ENCODE assay signal across 38 cellular contexts in the genomic region with DNA sequence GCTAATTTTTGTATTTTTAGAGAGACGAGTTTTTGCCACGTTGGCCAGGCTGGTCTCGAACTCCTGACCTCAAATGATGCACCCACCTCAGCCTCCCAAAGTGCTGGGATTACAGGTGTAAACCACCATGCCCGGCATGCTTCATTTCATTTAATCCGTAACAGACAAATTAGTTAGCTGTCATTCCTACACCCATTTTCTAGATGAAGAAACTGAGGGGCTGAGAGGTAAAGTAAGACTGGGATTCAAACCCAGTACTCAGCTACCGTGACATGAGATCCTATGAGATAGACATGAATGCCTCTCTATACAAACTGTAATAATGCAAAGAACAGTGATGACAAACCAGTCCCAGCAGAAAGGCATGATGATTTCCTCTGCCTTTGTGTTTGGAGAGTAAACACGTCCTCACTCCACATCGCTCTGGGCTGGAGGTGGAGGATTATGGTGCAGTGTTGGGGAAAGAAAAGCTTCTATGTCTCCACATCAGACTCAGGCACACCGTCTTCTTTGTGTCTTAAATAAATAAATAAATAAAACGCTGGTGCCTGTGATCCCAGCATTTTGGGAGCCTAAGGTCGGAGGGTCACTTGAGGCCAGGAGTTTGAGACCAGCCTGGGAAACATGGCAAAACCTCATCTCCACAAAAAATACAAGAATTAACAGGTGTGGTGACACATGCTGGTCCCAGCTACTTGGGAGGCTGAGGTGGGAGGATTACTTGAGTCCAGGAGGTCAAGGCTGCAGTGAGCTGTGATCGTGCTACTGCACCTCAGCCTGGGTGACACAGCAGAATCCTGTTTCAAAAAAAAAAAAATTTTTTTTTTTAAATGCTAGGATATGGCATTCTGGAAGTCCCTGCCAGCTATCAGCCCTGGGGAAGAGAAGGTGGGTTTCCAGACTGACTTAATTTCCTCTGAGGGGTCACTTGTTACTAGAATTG. TPM values are rescaled to one million over a fixed set of nuclear protein-coding genes. Genes with fewer than 3 reads are reported as not detected.
"Had no signal": no experiment of that assay in that cellular context is flagged by ENCODE, and none has a peak within 500 bp of the region (broad histone marks: within the 10 kb centered on the region; RNA-seq: fewer than 3 reads in every experiment).

No MANE protein-coding gene starts in this region.

- H3K36me3 ChIP-seq: adrenal gland, esophagus muscularis mucosa, heart left ventricle, neutrophil, ovary, right lobe of liver, thoracic aorta, uterus, WERI-Rb-1 had no signal

- ATAC-seq: activated CD4-positive, CD25-positive, alpha-beta regulatory T cell treated with anti-CD3 and anti-CD28 coated beads, Interleukin-2, amount 50 U/mL, for 24 hours; body of pancreas; foreskin keratinocyte; heart left ventricle; left colon; stimulated activated effector memory CD8-positive, alpha-beta T cell treated with anti-CD3 and anti-CD28 coated beads, Interleukin-12 subunit alpha, Interleukin-12 subunit beta, amount 100 ng/mL, for 72 hours had no signal

- DNase-seq: activated CD4-positive, alpha-beta T cell treated with anti-CD3 and anti-CD28 coated beads for 48 hours; activated CD4-positive, alpha-beta T cell treated with anti-CD3 and anti-CD28 coated beads, Interleukin-2, amount 50 U/mL, for 48 hours; activated CD8-positive, alpha-beta memory T cell treated with anti-CD3 and anti-CD28 coated beads for 24 hours; activated effector memory CD4-positive, alpha-beta T cell treated with anti-CD3 and anti-CD28 coated beads, Interleukin-2, amount 50 U/mL, for 16 hours; activated naive CD4-positive, alpha-beta T cell treated with anti-CD3 and anti-CD28 coated beads for 36 hours; activated naive CD8-positive, alpha-beta T cell treated with anti-CD3 and anti-CD28 coated beads for 36 hours; activated T-cell treated with anti-CD3 and anti-CD28 coated beads, Interleukin-2, amount 50 U/mL, for 1 hour; adrenal gland; aorta; body of pancreas; effector CD4-positive, alpha-beta T cell; foreskin keratinocyte; heart left ventricle; hypothalamus; immature natural killer cell; kidney; left colon; naive B cell; nephron progenitor cell; ovary; right lobe of liver; stimulated activated CD4-positive, alpha-beta T cell treated with anti-CD3 and anti-CD28 coated beads, Interleukin-12 subunit alpha, Interleukin-12 subunit beta, amount 100 ng/mL, for 4 hours; stimulated activated CD4-positive, alpha-beta T cell treated with anti-CD3 and anti-CD28 coated beads, Interleukin-4, amount 100 ng/mL, for 24 hours; uterus; WERI-Rb-1 had no signal

- H3K4me1 ChIP-seq: adrenal gland, foreskin keratinocyte, right lobe of liver, uterus had no signal

- H3K27ac ChIP-seq: adrenal gland, body of pancreas, esophagus muscularis mucosa, foreskin keratinocyte, heart left ventricle, neutrophil, ovary, right lobe of liver, thoracic aorta, uterus, WERI-Rb-1 had no signal

- H3K4me3 ChIP-seq: adrenal gland, body of pancreas, esophagus muscularis mucosa, heart left ventricle, ovary, right lobe of liver, thoracic aorta, uterus had no signal

- H3K27me3 ChIP-seq: body of pancreas, ovary, right lobe of liver had no signal

- H3K9me3 ChIP-seq: adrenal gland, body of pancreas, esophagus muscularis mucosa, heart left ventricle, neutrophil, ovary, right lobe of liver, thoracic aorta, uterus had no signal

RNA-seq across cellular contexts. Expression of a gene that starts 10.5 kb away (rescaled TPM):
- total RNA-seq: activated naive CD4-positive, alpha-beta T cell treated with anti-CD3 and anti-CD28 coated beads for 36 hours; activated naive CD8-positive, alpha-beta T cell treated with anti-CD3 and anti-CD28 coated beads for 36 hours; activated T-helper 1 cell treated with anti-CD3 and anti-CD28 coated beads, Interleukin-12 subunit alpha, Interleukin-12 subunit beta, Interleukin-2, Interleukin-4 antibody, amounts not matched to agents 30 ng/mL and 10 ng/mL and 1 ng/mL, durations not matched to agents 14 hours and 24 hours and 36 hours; adrenal gland; aorta; body of pancreas; dermis blood vessel endothelial cell; esophagus muscularis mucosa; foreskin keratinocyte; kidney; left colon; liver; mesothelial cell of epicardium; ovary; progenitor cell of endocrine pancreas; renal cortical epithelial cell; right lobe of liver; skeletal muscle tissue; subcutaneous adipose tissue; thoracic aorta; uterus had no signal
